13 cellular contexts compared by ENCODE assay signal in the genomic region with DNA sequence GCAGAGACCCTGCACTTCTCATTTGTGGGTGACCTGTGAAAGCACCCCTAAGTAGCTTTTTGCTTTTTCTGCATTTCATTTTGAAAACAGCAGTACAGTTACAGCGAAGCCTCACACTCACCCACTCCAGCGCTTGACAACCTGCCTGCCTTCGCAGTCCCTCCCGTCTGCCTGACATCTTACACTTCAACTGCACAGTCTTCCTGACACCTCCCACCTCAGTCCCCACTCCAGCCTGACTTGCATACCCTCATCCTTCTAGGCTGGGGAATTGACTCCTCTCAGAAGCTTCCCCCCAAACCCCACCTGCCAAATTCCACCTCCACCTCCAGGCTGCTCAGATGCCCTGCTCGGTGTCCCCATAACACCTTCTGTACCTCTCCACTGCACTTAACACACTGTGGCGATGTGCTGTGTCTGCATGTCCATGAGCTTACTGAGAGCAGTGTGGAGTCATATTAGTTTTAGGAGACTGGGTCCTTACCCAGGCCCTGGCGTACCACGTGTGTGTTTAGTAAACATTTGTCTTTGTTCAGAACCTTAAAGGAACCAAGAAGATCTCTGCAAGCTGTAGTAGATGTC.
DNase-seq lines count a peak whose midpoint lies in the region; ATAC-seq, FAIRE-seq and TF ChIP-seq lines count a peak whose summit lies in the region.
"Had no signal": no experiment of that assay in that cellular context is flagged by ENCODE, and none has a peak within 500 bp of the region (broad histone marks: within the 10 kb centered on the region; RNA-seq: fewer than 3 reads in every experiment).

No MANE protein-coding gene starts in this region.

- H3K4me1 ChIP-seq in A549 (peaks cover 71% of the 10 kb centered on the region), hepatocyte (ENCODE audit: insufficient read depth) (peaks cover 12% of the 10 kb centered on the region)
- peaks cover 67% of the 10 kb centered on the region for H3K4me1 ChIP-seq in CD8-positive, alpha-beta T cell (ENCODE audit: insufficient read depth, low read length)

- peaks cover 86% of the 10 kb centered on the region for H3K4me1 Mint-ChIP-seq in CD8-positive, alpha-beta T cell (ENCODE audit: low read depth)
- H3K4me1 Mint-ChIP-seq in activated T-helper 1 cell treated with anti-CD3 and anti-CD28 coated beads, Interleukin-12 subunit alpha, Interleukin-12 subunit beta, Interleukin-2, Interleukin-4 antibody, amounts not matched to agents 30 ng/mL and 10 ng/mL and 1 ng/mL, durations not matched to agents 14 hours and 24 hours and 36 hours (ENCODE audit: low read depth): peaks cover 94% of the 10 kb centered on the region
- H3K4me1 Mint-ChIP-seq in natural killer cell treated with Interleukin-12 subunit alpha and Interleukin-12 subunit beta and Interleukin-15 and Interleukin-18, amount 100 ng/mL, for 72 hours (ENCODE audit: low read depth in 2 of 2): peaks cover 88 to 96% of the 10 kb centered on the region in 2 donors

- TF ChIP-seq EP300 in A549 (IDR thresholded peaks at IDR 0.05): no peak

- intact Hi-C loops in CD8-positive, alpha-beta T cell (cut with DNase I, micrococcal nuclease): loop anchor here in 1 of 2 experiments (1.0 to 2.0 kb wide), 2 partner anchors 9 to 14 kb away; no protein-coding TSS in a partner anchor
- intact Hi-C loops in activated T-helper 1 cell treated with anti-CD3 and anti-CD28 coated beads, Interleukin-12 subunit alpha, Interleukin-12 subunit beta, Interleukin-2, Interleukin-4 antibody, amounts not matched to agents 30 ng/mL and 10 ng/mL and 1 ng/mL, durations not matched to agents 14 hours and 24 hours and 36 hours (cut with micrococcal nuclease): loop anchor here (1.0 kb wide), 2 partner anchors 8 to 14 kb away; no protein-coding TSS in a partner anchor
- intact Hi-C loops in left colon (cut with DNase I, micrococcal nuclease): no loop called here

- no peaks in the 10 kb centered on the region for H4K20me1 ChIP-seq in hepatocyte (ENCODE audit: insufficient read depth, poor library complexity, severe bottlenecking)

- 84% methylated on average over 8 of the region's 8 CpGs for WGBS in A549 (ENCODE audit: missing lambda C conversion rate)
- WGBS in hepatocyte (ENCODE audit: low lambda C conversion rate, missing lambda C conversion rate): 79% methylated on average over 8 of the region's 8 CpGs

- TF ChIP-seq RAD21 in A549 (conservative IDR thresholded peaks at IDR 0.05 in 1 of 2, IDR thresholded peaks at IDR 0.05 in 1 of 2): no peak

- CTCF ChIA-PET in A549 (lab: Yijun Ruan, JAX): interaction anchor here (1.0 to 1.9 kb wide), 3 partner anchors 43 to 217 kb away, joined by 4 to 5 read pairs (median 4); no protein-coding TSS in a partner anchor
- CTCF ChIA-PET in CD8-positive, alpha-beta T cell (lab: Charles Lee): interaction anchor here (0.6 to 2.7 kb wide), 9 partner anchors 12 to 357 kb away, joined by 3 to 8 read pairs (median 3); no protein-coding TSS in a partner anchor

- H3K4me2 ChIP-seq in A549: peak overlapping the region; percentile 16; the same call in 1 of the 3 replicates
- no peak overlapping the region for H3K4me2 ChIP-seq in hepatocyte

- H3K27me3 ChIP-seq in CD8-positive, alpha-beta T cell (ENCODE audit: insufficient read depth, low read length): no peaks in the 10 kb centered on the region
- H3K27me3 ChIP-seq in hepatocyte: no peaks in the 10 kb centered on the region

- H3K36me3 Mint-ChIP-seq in CD8-positive, alpha-beta T cell: peaks cover 79% of the 10 kb centered on the region
- peaks cover 37% of the 10 kb centered on the region for H3K36me3 Mint-ChIP-seq in activated T-helper 1 cell treated with anti-CD3 and anti-CD28 coated beads, Interleukin-12 subunit alpha, Interleukin-12 subunit beta, Interleukin-2, Interleukin-4 antibody, amounts not matched to agents 30 ng/mL and 10 ng/mL and 1 ng/mL, durations not matched to agents 14 hours and 24 hours and 36 hours (ENCODE audit: low read depth)
- peaks cover 31% of the 10 kb centered on the region for H3K36me3 Mint-ChIP-seq in natural killer cell treated with Interleukin-12 subunit alpha and Interleukin-12 subunit beta and Interleukin-15 and Interleukin-18, amount 100 ng/mL, for 72 hours

- DNase-seq in A549 (ENCODE audit: low read depth in 1 of 2, low spot score in 1 of 2) (no peak), left colon (no peak), hepatocyte (ENCODE audit: low spot score) (no peak), NCI-H2171 treated with DMSO at 0.1 percent for 48 hours (lab: John Stamatoyannopoulos, UW) (no peak)
- DNase-seq in CD8-positive, alpha-beta T cell: no peak
- no peak for DNase-seq in activated T-helper 1 cell treated with anti-CD3 and anti-CD28 coated beads, Interleukin-12 subunit alpha, Interleukin-12 subunit beta, Interleukin-2, Interleukin-4 antibody, amounts not matched to agents 30 ng/mL and 10 ng/mL and 1 ng/mL, durations not matched to agents 14 hours and 24 hours and 36 hours (ENCODE audit: low spot score)
- no peak for DNase-seq in natural killer cell treated with Interleukin-12 subunit alpha and Interleukin-12 subunit beta and Interleukin-15 and Interleukin-18, amount 100 ng/mL, for 72 hours (ENCODE audit: low spot score)
- DNase-seq: aorta, C1 segment of cervical spinal cord, NCI-H2081 had no signal

- H3K36me3 ChIP-seq in CD8-positive, alpha-beta T cell (ENCODE audit: insufficient read depth, low read length): peaks cover 26% of the 10 kb centered on the region
- no peaks in the 10 kb centered on the region for H3K36me3 ChIP-seq in hepatocyte (replicated peaks; ENCODE audit: insufficient read depth, low read depth)

- no peak overlapping the region for H2AFZ ChIP-seq in hepatocyte

- no peaks in the 10 kb centered on the region for H3K9me2 ChIP-seq in hepatocyte (replicated peaks; ENCODE audit: insufficient read depth)

- H3K4me3 ChIP-seq in A549 (no peak overlapping the region), hepatocyte (no peak overlapping the region)
- no peak overlapping the region for H3K4me3 ChIP-seq in CD8-positive, alpha-beta T cell (ENCODE audit: low read depth, low read length)

- peak overlapping the region; percentile 99 for H3K27ac Mint-ChIP-seq in CD8-positive, alpha-beta T cell
- peak overlapping the region; percentile 94 for H3K27ac Mint-ChIP-seq in activated T-helper 1 cell treated with anti-CD3 and anti-CD28 coated beads, Interleukin-12 subunit alpha, Interleukin-12 subunit beta, Interleukin-2, Interleukin-4 antibody, amounts not matched to agents 30 ng/mL and 10 ng/mL and 1 ng/mL, durations not matched to agents 14 hours and 24 hours and 36 hours
- H3K27ac Mint-ChIP-seq in natural killer cell treated with Interleukin-12 subunit alpha and Interleukin-12 subunit beta and Interleukin-15 and Interleukin-18, amount 100 ng/mL, for 72 hours: no peak overlapping the region

- POLR2A ChIA-PET in A549 (lab: Yijun Ruan, JAX): interaction anchor here (0.8 kb wide), 1 partner anchor 81 kb away, joined by 4 read pairs; no protein-coding TSS in a partner anchor
- POLR2A ChIA-PET in CD8-positive, alpha-beta T cell (lab: Charles Lee): interaction anchor here (0.8 to 1.7 kb wide), 4 partner anchors 10 to 249 kb away, joined by 3 to 5 read pairs (median 3); no protein-coding TSS in a partner anchor

- H3K27ac ChIP-seq in A549 (peak overlapping the region; percentile 91 to 96), hepatocyte (no peak overlapping the region)
- H3K27ac ChIP-seq in CD8-positive, alpha-beta T cell (ENCODE audit: low read depth, low read length): no peak overlapping the region

- no peak for TF ChIP-seq POLR2A in A549 (IDR thresholded peaks at IDR 0.05; ENCODE audit: low read length)

- TF ChIP-seq CTCF in A549 (IDR thresholded peaks at IDR 0.05) (no peak), hepatocyte (IDR thresholded peaks at IDR 0.05; ENCODE audit: poor library complexity) (no peak)
- no peak for TF ChIP-seq CTCF in CD8-positive, alpha-beta T cell (IDR thresholded peaks at IDR 0.05)

- no peak for ATAC-seq in A549
- no peak for ATAC-seq in CD8-positive, alpha-beta T cell
- ATAC-seq in natural killer cell treated with Interleukin-12 subunit alpha and Interleukin-12 subunit beta and Interleukin-15 and Interleukin-18, amount 100 ng/mL, for 72 hours: no peak
- ATAC-seq in left colon: no peak
- ATAC-seq in GM19351 (IDR thresholded peaks at IDR 0.05; ENCODE audit: unreplicated experiment): no peak

- no peaks in the 10 kb centered on the region for H3K9me3 ChIP-seq in A549
- no peaks in the 10 kb centered on the region for H3K9me3 ChIP-seq in CD8-positive, alpha-beta T cell (ENCODE audit: low read length)
- H3K9me3 ChIP-seq in hepatocyte (ENCODE audit: low read depth): no peaks in the 10 kb centered on the region

- FAIRE-seq in A549 (lab: Jason Lieb, UNC): no peak
- FAIRE-seq: G401.6, GM18507 had no signal

- no peak overlapping the region for H3K4me3 Mint-ChIP-seq in CD8-positive, alpha-beta T cell
- H3K4me3 Mint-ChIP-seq in activated T-helper 1 cell treated with anti-CD3 and anti-CD28 coated beads, Interleukin-12 subunit alpha, Interleukin-12 subunit beta, Interleukin-2, Interleukin-4 antibody, amounts not matched to agents 30 ng/mL and 10 ng/mL and 1 ng/mL, durations not matched to agents 14 hours and 24 hours and 36 hours: peak overlapping the region; percentile 66
- peak overlapping the region; percentile 66 for H3K4me3 Mint-ChIP-seq in natural killer cell treated with Interleukin-12 subunit alpha and Interleukin-12 subunit beta and Interleukin-15 and Interleukin-18, amount 100 ng/mL, for 72 hours

- no peaks in the 10 kb centered on the region for H3K27me3 Mint-ChIP-seq in CD8-positive, alpha-beta T cell (ENCODE audit: low read depth)
- no peaks in the 10 kb centered on the region for H3K27me3 Mint-ChIP-seq in activated T-helper 1 cell treated with anti-CD3 and anti-CD28 coated beads, Interleukin-12 subunit alpha, Interleukin-12 subunit beta, Interleukin-2, Interleukin-4 antibody, amounts not matched to agents 30 ng/mL and 10 ng/mL and 1 ng/mL, durations not matched to agents 14 hours and 24 hours and 36 hours (ENCODE audit: insufficient read depth)
- H3K27me3 Mint-ChIP-seq in natural killer cell treated with Interleukin-12 subunit alpha and Interleukin-12 subunit beta and Interleukin-15 and Interleukin-18, amount 100 ng/mL, for 72 hours: no peaks in the 10 kb centered on the region

- H3K79me2 ChIP-seq in hepatocyte: no peaks in the 10 kb centered on the region

- no peaks in the 10 kb centered on the region for H3K9me3 Mint-ChIP-seq in CD8-positive, alpha-beta T cell
- no peaks in the 10 kb centered on the region for H3K9me3 Mint-ChIP-seq in activated T-helper 1 cell treated with anti-CD3 and anti-CD28 coated beads, Interleukin-12 subunit alpha, Interleukin-12 subunit beta, Interleukin-2, Interleukin-4 antibody, amounts not matched to agents 30 ng/mL and 10 ng/mL and 1 ng/mL, durations not matched to agents 14 hours and 24 hours and 36 hours
- H3K9me3 Mint-ChIP-seq in natural killer cell treated with Interleukin-12 subunit alpha and Interleukin-12 subunit beta and Interleukin-15 and Interleukin-18, amount 100 ng/mL, for 72 hours: no peaks in the 10 kb centered on the region

TF ChIP-seq in A549, 52 proteins besides CTCF, POLR2A, EP300 and RAD21:
- TF ChIP-seq RARB (CRISPR knock-in tag; IDR thresholded peaks at IDR 0.05) (no peak), HOXB5 (CRISPR knock-in tag; IDR thresholded peaks at IDR 0.05) (no peak), NR3C1 (IDR thresholded peaks at IDR 0.05) (no peak), FOSL2 (IDR thresholded peaks at IDR 0.05) (no peak), FOSL2 (CRISPR knock-in tag; IDR thresholded peaks at IDR 0.05) (no peak)

Comparison
In these comparisons a context has a peak if more than half of its experiments do, and no peak if none do; other contexts are left out.
1. H3K27ac ChIP-seq: peak in A549 (2 of 2); none in CD8-positive, alpha-beta T cell (single experiment) and hepatocyte (single experiment).
2. H3K27ac Mint-ChIP-seq: peak in CD8-positive, alpha-beta T cell (single experiment) and activated T-helper 1 cell treated with anti-CD3 and anti-CD28 coated beads, Interleukin-12 subunit alpha, Interleukin-12 subunit beta, Interleukin-2, Interleukin-4 antibody, amounts not matched to agents 30 ng/mL and 10 ng/mL and 1 ng/mL, durations not matched to agents 14 hours and 24 hours and 36 hours (single experiment); none in natural killer cell treated with Interleukin-12 subunit alpha and Interleukin-12 subunit beta and Interleukin-15 and Interleukin-18, amount 100 ng/mL, for 72 hours (0 of 2).